ENCODE assay signal across 27 cellular contexts in the genomic region with DNA sequence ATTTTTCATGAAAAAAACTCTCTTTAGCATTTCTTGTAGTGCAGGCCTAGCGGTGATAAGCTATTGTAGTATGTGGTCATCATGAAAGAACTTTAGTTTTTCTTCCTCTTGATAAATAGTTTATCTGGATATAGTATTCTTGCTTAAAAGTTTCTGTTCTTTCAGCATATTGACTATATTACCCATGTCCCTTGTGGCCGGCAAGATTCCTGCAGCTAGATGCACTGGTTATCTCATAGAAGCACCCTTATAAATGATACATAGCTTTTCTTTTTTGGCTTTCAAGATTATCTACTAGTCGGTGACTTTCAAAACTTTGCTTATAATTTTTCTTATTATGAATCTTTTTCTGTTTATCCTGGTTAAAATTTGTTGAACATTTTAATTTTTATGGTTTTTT.
"Had no signal": no experiment of that assay in that cellular context is flagged by ENCODE, and none has a peak within 500 bp of the region (broad histone marks: within the 10 kb centered on the region; RNA-seq: fewer than 3 reads in every experiment).

No MANE protein-coding gene starts in this region.

- H3K4me3 ChIP-seq: coronary artery, dorsolateral prefrontal cortex, gastrocnemius medialis, left ventricle myocardium inferior, lung, right atrium auricular region, tibial nerve had no signal

- ATAC-seq: activated T-helper 17 cell treated with anti-CD3 and anti-CD28 coated beads, Interleukin-2, amount 50 U/mL, for 72 hours; gastrocnemius medialis; natural killer cell treated with Interleukin-12 subunit alpha and Interleukin-12 subunit beta and Interleukin-15 and Interleukin-18, amount 100 ng/mL, for 72 hours had no signal

- H3K4me1 ChIP-seq: gastrocnemius medialis, left ventricle myocardium inferior, right atrium auricular region, tibial nerve had no signal

- H3K4me1 Mint-ChIP-seq: activated CD4-positive, alpha-beta memory T cell treated with anti-CD3 and anti-CD28 coated beads, Interleukin-2, amount 10 ng/mL, durations not matched to agents 7 days and 5 days; activated CD4-positive, alpha-beta T cell treated with anti-CD3 and anti-CD28 coated beads, Interleukin-2, amount 10 ng/mL, durations not matched to agents 24 days and 14 days; activated T-helper 17 cell treated with anti-CD3 and anti-CD28 coated beads, Interleukin-2, amount 50 U/mL, for 72 hours had no signal

- H3K9me3 Mint-ChIP-seq: activated CD4-positive, alpha-beta memory T cell treated with anti-CD3 and anti-CD28 coated beads, Interleukin-2, amount 10 ng/mL, durations not matched to agents 7 days and 5 days; activated CD4-positive, alpha-beta T cell treated with anti-CD3 and anti-CD28 coated beads, Interleukin-2, amount 10 ng/mL, durations not matched to agents 24 days and 14 days; activated T-cell treated with anti-CD3 and anti-CD28 coated beads, Interleukin-2, amount 50 U/mL, for 24 hours; activated T-helper 17 cell treated with anti-CD3 and anti-CD28 coated beads, Interleukin-2, amount 50 U/mL, for 72 hours; natural killer cell treated with Interleukin-12 subunit alpha and Interleukin-12 subunit beta and Interleukin-15 and Interleukin-18, amount 100 ng/mL, for 72 hours had no signal

- H3K27ac Mint-ChIP-seq: activated CD4-positive, alpha-beta memory T cell treated with anti-CD3 and anti-CD28 coated beads, Interleukin-2, amount 10 ng/mL, durations not matched to agents 7 days and 5 days; activated CD4-positive, alpha-beta T cell treated with anti-CD3 and anti-CD28 coated beads, Interleukin-2, amount 10 ng/mL, durations not matched to agents 24 days and 14 days; activated T-cell treated with anti-CD3 and anti-CD28 coated beads, Interleukin-2, amount 50 U/mL, for 24 hours; activated T-helper 17 cell treated with anti-CD3 and anti-CD28 coated beads, Interleukin-2, amount 50 U/mL, for 72 hours; natural killer cell treated with Interleukin-12 subunit alpha and Interleukin-12 subunit beta and Interleukin-15 and Interleukin-18, amount 100 ng/mL, for 72 hours had no signal

- H3K27ac ChIP-seq: brain microvascular endothelial cell, coronary artery, dorsolateral prefrontal cortex, gastrocnemius medialis, left ventricle myocardium inferior, right atrium auricular region, tibial nerve had no signal

- DNase-seq: activated CD4-positive, alpha-beta memory T cell treated with anti-CD3 and anti-CD28 coated beads, Interleukin-2, amount 10 ng/mL, durations not matched to agents 7 days and 5 days; activated CD4-positive, alpha-beta T cell treated with anti-CD3 and anti-CD28 coated beads, Interleukin-2, amount 10 ng/mL, durations not matched to agents 24 days and 14 days; activated CD4-positive, CD25-positive, alpha-beta regulatory T cell treated with anti-CD3 and anti-CD28 coated beads, Interleukin-2, amount 50 U/mL, for 72 hours; activated CD8-positive, alpha-beta memory T cell treated with anti-CD3 and anti-CD28 coated beads, Interleukin-2, amount 50 U/mL, for 48 hours; activated gamma-delta T cell treated with Interleukin-2 at 50 U/mL for 16 hours; activated naive CD4-positive, alpha-beta T cell treated with anti-CD3 and anti-CD28 coated beads, Interleukin-2, amount 50 U/mL, for 16 hours; activated T-cell treated with anti-CD3 and anti-CD28 coated beads, Interleukin-2, amount 50 U/mL, for 24 hours; amniotic stem cell; brain microvascular endothelial cell; dorsolateral prefrontal cortex; effector memory CD4-positive, alpha-beta T cell; erythroblast; gastrocnemius medialis; glutamatergic neuron; left ventricle myocardium inferior; mesendoderm; stimulated activated CD4-positive, alpha-beta T cell treated with anti-CD3 and anti-CD28 coated beads, Interleukin-2, amount 100 ng/mL, for 48 hours; stimulated activated naive CD4-positive, alpha-beta T cell treated with Interleukin-2 at 50 U/mL for 16 hours; T-helper 9 cell had no signal

- H3K27me3 ChIP-seq: brain microvascular endothelial cell, dorsolateral prefrontal cortex, gastrocnemius medialis, right atrium auricular region, tibial nerve had no signal

- H3K27me3 Mint-ChIP-seq: activated CD4-positive, alpha-beta memory T cell treated with anti-CD3 and anti-CD28 coated beads, Interleukin-2, amount 10 ng/mL, durations not matched to agents 7 days and 5 days; activated CD4-positive, alpha-beta T cell treated with anti-CD3 and anti-CD28 coated beads, Interleukin-2, amount 10 ng/mL, durations not matched to agents 24 days and 14 days; activated T-cell treated with anti-CD3 and anti-CD28 coated beads, Interleukin-2, amount 50 U/mL, for 24 hours; activated T-helper 17 cell treated with anti-CD3 and anti-CD28 coated beads, Interleukin-2, amount 50 U/mL, for 72 hours; natural killer cell treated with Interleukin-12 subunit alpha and Interleukin-12 subunit beta and Interleukin-15 and Interleukin-18, amount 100 ng/mL, for 72 hours had no signal

- H3K36me3 Mint-ChIP-seq: natural killer cell treated with Interleukin-12 subunit alpha and Interleukin-12 subunit beta and Interleukin-15 and Interleukin-18, amount 100 ng/mL, for 72 hours had no signal

- H3K36me3 ChIP-seq: brain microvascular endothelial cell, gastrocnemius medialis, left ventricle myocardium inferior, right atrium auricular region, tibial nerve had no signal

- H3K4me3 Mint-ChIP-seq: activated CD4-positive, alpha-beta memory T cell treated with anti-CD3 and anti-CD28 coated beads, Interleukin-2, amount 10 ng/mL, durations not matched to agents 7 days and 5 days; activated CD4-positive, alpha-beta T cell treated with anti-CD3 and anti-CD28 coated beads, Interleukin-2, amount 10 ng/mL, durations not matched to agents 24 days and 14 days; activated T-cell treated with anti-CD3 and anti-CD28 coated beads, Interleukin-2, amount 50 U/mL, for 24 hours; activated T-helper 17 cell treated with anti-CD3 and anti-CD28 coated beads, Interleukin-2, amount 50 U/mL, for 72 hours; natural killer cell treated with Interleukin-12 subunit alpha and Interleukin-12 subunit beta and Interleukin-15 and Interleukin-18, amount 100 ng/mL, for 72 hours had no signal

- FAIRE-seq: astrocyte, islet of Langerhans had no signal

- H3K9me3 ChIP-seq: gastrocnemius medialis, left ventricle myocardium inferior, right atrium auricular region, tibial nerve had no signal
